Comparison of ENCODE assay signal across 21 cellular contexts in genomic region chr2:229370484-229370883, GRCh38.
DNase-seq lines count a peak whose midpoint lies in the region; ATAC-seq, FAIRE-seq and TF ChIP-seq lines count a peak whose summit lies in the region.
"Had no signal": no experiment of that assay in that cellular context is flagged by ENCODE, and none has a peak within 500 bp of the region (broad histone marks: within the 10 kb centered on the region; RNA-seq: fewer than 3 reads in every experiment).

No MANE protein-coding gene starts in this region.

- DNase-seq in AG08395 (ENCODE audit: low spot score) (peak; percentile 20), GM03348 (ENCODE audit: low spot score) (peak; percentile 42), fibroblast of gingiva (ENCODE audit: low read depth) (peak; percentile 52), keratinocyte (ENCODE audit: low read depth, low spot score) (no peak), DMS53 (lab: John Stamatoyannopoulos, UW) (no peak)
- no peak for DNase-seq in activated T-cell treated with anti-CD3 and anti-CD28 coated beads, Interleukin-2, amount 50 U/mL, for 48 hours
- DNase-seq: BE2C; CD4-positive, alpha-beta memory T cell; DND-41; HFFc6; NCI-H1105 treated with DMSO at 0.1 percent for 48 hours; NCI-H187; NCI-H446; NCI-H774; PC-9; SHP77 had no signal

- H3K79me2 ChIP-seq in keratinocyte (ENCODE audit: control insufficient read depth, insufficient read depth, low read length) = no peaks in the 10 kb centered on the region

- ATAC-seq in GM19035 (IDR thresholded peaks at IDR 0.05; ENCODE audit: unreplicated experiment) = no peak
- no peak for ATAC-seq in HG02938 (IDR thresholded peaks at IDR 0.05; ENCODE audit: unreplicated experiment)
- ATAC-seq: A549, K562 had no signal

- peak; percentile 9 for FAIRE-seq in keratinocyte (lab: Jason Lieb, UNC)
- FAIRE-seq: A549, D721Med, K562 had no signal

- H3K27me3 ChIP-seq in keratinocyte (ENCODE audit: control insufficient read depth, extremely low read depth, insufficient read depth, low read length) = no peaks in the 10 kb centered on the region
- H3K27me3 ChIP-seq: BE2C had no signal

- peaks cover 4% of the 10 kb centered on the region for H3K9me3 ChIP-seq in keratinocyte (ENCODE audit: control insufficient read depth, low read depth, low read length)
- H3K9me3 ChIP-seq: BE2C had no signal

- dilution Hi-C loops in keratinocyte (cut with MboI; ENCODE audit: extremely low pct_ligation_motif_present, low sequenced_read_pairs) = no loop called here

- H2AFZ ChIP-seq in keratinocyte (ENCODE audit: control insufficient read depth, low read length) = no peak overlapping the region
- H2AFZ ChIP-seq: PC-9 had no signal

- H3K27ac ChIP-seq in keratinocyte (ENCODE audit: control insufficient read depth, insufficient read depth, low read length) = no peak overlapping the region
- H3K27ac ChIP-seq: A549, PC-9 had no signal

- H4K20me1 ChIP-seq in keratinocyte (ENCODE audit: control insufficient read depth, extremely low read depth, insufficient read depth, low read length) = no peaks in the 10 kb centered on the region

- H3K36me3 ChIP-seq in keratinocyte (ENCODE audit: control insufficient read depth in 2 of 2, extremely low read depth in 1 of 2, insufficient read depth in 2 of 2, low read length in 2 of 2) = no peaks in the 10 kb centered on the region
- H3K36me3 ChIP-seq: BE2C had no signal

- no peak overlapping the region for H3K9ac ChIP-seq in keratinocyte (ENCODE audit: control insufficient read depth, extremely low read depth, insufficient read depth, low read length)

- TF ChIP-seq CTCF in keratinocyte (optimal IDR thresholded peaks at IDR 0.05 in 1 of 3, IDR thresholded peaks at IDR 0.05 in 1 of 3, conservative IDR thresholded peaks at IDR 0.05 in 1 of 3; ENCODE audit: extremely low read depth in 1 of 3, insufficient read depth in 2 of 3, low read length in 3 of 3) = no peak

- H3K4me2 ChIP-seq in keratinocyte (ENCODE audit: control insufficient read depth, extremely low read depth, insufficient read depth, low read depth, low read length) = no peak overlapping the region
- H3K4me2 ChIP-seq: A549, PC-9 had no signal

- no peaks in the 10 kb centered on the region for H3K4me1 ChIP-seq in keratinocyte (ENCODE audit: control insufficient read depth, extremely low read depth, insufficient read depth, low read length)
- H3K4me1 ChIP-seq: A549, BE2C had no signal

- H3K9me1 ChIP-seq in keratinocyte (ENCODE audit: control insufficient read depth, extremely low read depth, insufficient read depth, low read length) = no peaks in the 10 kb centered on the region

- H3K4me3 ChIP-seq in keratinocyte (ENCODE audit: control insufficient read depth in 2 of 3, extremely low read depth in 1 of 3, insufficient read depth in 2 of 3, low read depth in 1 of 3, low read length in 3 of 3) = no peak overlapping the region
- H3K4me3 ChIP-seq: A549, K562, PC-9 had no signal

Comparison
In these comparisons a context has a peak if more than half of its experiments do, and no peak if none do; other contexts are left out.
1. DNase-seq: peak in AG08395 (single experiment), GM03348 (single experiment) and fibroblast of gingiva (single experiment); none in keratinocyte (single experiment), activated T-cell treated with anti-CD3 and anti-CD28 coated beads, Interleukin-2, amount 50 U/mL, for 48 hours (0 of 2) and DMS53 (single experiment).